In genomic region chr3:56323986-56324420, GRCh38 we compare ENCODE assay signal across 9 cellular contexts.
DNase-seq lines count a peak whose midpoint lies in the region; ATAC-seq and TF ChIP-seq lines count a peak whose summit lies in the region.
"Had no signal": no experiment of that assay in that cellular context is flagged by ENCODE, and none has a peak within 500 bp of the region (broad histone marks: within the 10 kb centered on the region; RNA-seq: fewer than 3 reads in every experiment).

No MANE protein-coding gene starts in this region.

- H3K9me3 ChIP-seq in fibroblast of lung (ENCODE audit: control insufficient read depth, insufficient read depth, low read depth, low read length) (no peaks in the 10 kb centered on the region), prostate gland (no peaks in the 10 kb centered on the region)

- TF ChIP-seq POLR2A in prostate gland (IDR thresholded peaks at IDR 0.05): no peak

- intact Hi-C loops in prostate gland (cut with DNase I): no loop called here

- H2AFZ ChIP-seq in fibroblast of lung (ENCODE audit: low read length): no peak overlapping the region
- H2AFZ ChIP-seq: PC-9 had no signal

- in situ Hi-C loops in KBM-7 (cut with MboI; ENCODE audit: low pct_unique_long_range_greater_than_20kb, low sequenced_read_pairs): no loop called here

- no peaks in the 10 kb centered on the region for H3K4me1 Mint-ChIP-seq in osteocyte (ENCODE audit: unreplicated experiment)

- no peak overlapping the region for H3K4me3 ChIP-seq in fibroblast of lung (replicated peaks in 1 of 4; ENCODE audit: control extremely low read depth in 1 of 4, insufficient read depth in 1 of 4, low read depth in 3 of 4, low read length in 4 of 4)
- no peak overlapping the region for H3K4me3 ChIP-seq in prostate gland
- H3K4me3 ChIP-seq: PC-9 had no signal

- H3K79me2 ChIP-seq in fibroblast of lung (ENCODE audit: control insufficient read depth, insufficient read depth, low read length): no peaks in the 10 kb centered on the region

- no peaks in the 10 kb centered on the region for H4K20me1 ChIP-seq in fibroblast of lung (ENCODE audit: control insufficient read depth, extremely low read depth, insufficient read depth, low read length)

- DNase-seq in H4 (ENCODE audit: low spot score) (peak; percentile 62), RPMI7951 (ENCODE audit: low read depth) (peak; percentile 82), fibroblast of lung (ENCODE audit: low read depth in 2 of 2) (peak; percentile 53 to 88), omental fat pad (ENCODE audit: low spot score) (no peak), KBM-7 (no peak), osteocyte (ENCODE audit: extremely low spot score, unreplicated experiment) (no peak), prostate gland (ENCODE audit: low spot score) (no peak), NCI-H1436 treated with DMSO at 0.1 percent for 48 hours (lab: John Stamatoyannopoulos, UW) (no peak)
- DNase-seq: PC-9 had no signal

- H3K4me2 ChIP-seq in fibroblast of lung (ENCODE audit: extremely low read depth, insufficient read depth, low read length): no peak overlapping the region
- H3K4me2 ChIP-seq: PC-9 had no signal

- H3K36me3 ChIP-seq in fibroblast of lung (ENCODE audit: control insufficient read depth, insufficient read depth, low read length) (no peaks in the 10 kb centered on the region), prostate gland (no peaks in the 10 kb centered on the region)

- H3K9ac ChIP-seq in fibroblast of lung (ENCODE audit: insufficient read depth, low read length): no peak overlapping the region

- H3K27ac Mint-ChIP-seq in osteocyte (ENCODE audit: unreplicated experiment): no peak overlapping the region

- H3K4me3 Mint-ChIP-seq in osteocyte (ENCODE audit: unreplicated experiment): no peak overlapping the region

- ATAC-seq in omental fat pad (ENCODE audit: low FRiP score): peak; percentile 87

- H3K4me1 ChIP-seq in fibroblast of lung (ENCODE audit: control insufficient read depth, extremely low read depth, insufficient read depth, low read length): no peaks in the 10 kb centered on the region
- H3K4me1 ChIP-seq in prostate gland (replicated peaks): no peaks in the 10 kb centered on the region

- no peaks in the 10 kb centered on the region for H3K36me3 Mint-ChIP-seq in osteocyte (ENCODE audit: unreplicated experiment)

- no peaks in the 10 kb centered on the region for H3K9me3 Mint-ChIP-seq in osteocyte (ENCODE audit: unreplicated experiment)

- H3K27me3 Mint-ChIP-seq in osteocyte (ENCODE audit: unreplicated experiment): no peaks in the 10 kb centered on the region

- H3K27me3 ChIP-seq in fibroblast of lung (ENCODE audit: control insufficient read depth, insufficient read depth, low read length): no peaks in the 10 kb centered on the region
- no peaks in the 10 kb centered on the region for H3K27me3 ChIP-seq in prostate gland (replicated peaks; ENCODE audit: insufficient read depth)

- no peak overlapping the region for H3K27ac ChIP-seq in fibroblast of lung (ENCODE audit: insufficient read depth, low read length)
- H3K27ac ChIP-seq in prostate gland: no peak overlapping the region
- H3K27ac ChIP-seq: PC-9 had no signal

- TF ChIP-seq CTCF in fibroblast of lung (conservative IDR thresholded peaks at IDR 0.05 in 1 of 2, IDR thresholded peaks at IDR 0.05 in 1 of 2; ENCODE audit: low read depth in 1 of 2, low read length in 2 of 2): no peak
- no peak for TF ChIP-seq CTCF in omental fat pad (IDR thresholded peaks at IDR 0.05)
- no peak for TF ChIP-seq CTCF in osteocyte (IDR thresholded peaks at IDR 0.05)
- TF ChIP-seq CTCF in prostate gland (IDR thresholded peaks at IDR 0.05): no peak

- WGBS in prostate gland: 70% methylated on average over 2 of the region's 2 CpGs

Comparison
In these comparisons a context has a peak if more than half of its experiments do, and no peak if none do; other contexts are left out.
1. DNase-seq: peak in H4 (single experiment), RPMI7951 (single experiment) and fibroblast of lung (2 of 2); none in omental fat pad (single experiment), KBM-7 (single experiment), osteocyte (single experiment), prostate gland (single experiment) and NCI-H1436 treated with DMSO at 0.1 percent for 48 hours (single experiment).